Comparison of ENCODE assay signal across 19 cellular contexts in genomic region chrX:74246524-74246923, GRCh38.
DNase-seq lines count a peak whose midpoint lies in the region; ATAC-seq and TF ChIP-seq lines count a peak whose summit lies in the region.
"Had no signal": no experiment of that assay in that cellular context is flagged by ENCODE, and none has a peak within 500 bp of the region (broad histone marks: within the 10 kb centered on the region; RNA-seq: fewer than 3 reads in every experiment).

No MANE protein-coding gene starts in this region.

- H3K27me3 Mint-ChIP-seq in stimulated activated naive CD8-positive, alpha-beta T cell treated with anti-CD3 and anti-CD28 coated beads, Interleukin-15, amount 100 ng/mL, for 72 hours, result no peaks in the 10 kb centered on the region
- H3K27me3 Mint-ChIP-seq: activated B cell treated with CpG ODN at 0.5 μM for 24 hours had no signal

- H3K9me3 ChIP-seq in WERI-Rb-1 (ENCODE audit: severe bottlenecking), result no peaks in the 10 kb centered on the region
- H3K9me3 ChIP-seq: Caco-2, HAP-1, transverse colon had no signal

- H3K4me3 ChIP-seq in fibroblast of mammary gland (ENCODE audit: control insufficient read depth, low read depth, low read length) (no peak overlapping the region), WERI-Rb-1 (ENCODE audit: low read depth, low read length) (no peak overlapping the region)
- H3K4me3 ChIP-seq: HAP-1, hepatocyte, transverse colon had no signal

- no peak overlapping the region for H3K27ac ChIP-seq in WERI-Rb-1
- H3K27ac ChIP-seq: hepatocyte, transverse colon had no signal

- H3K36me3 ChIP-seq in WERI-Rb-1, result no peaks in the 10 kb centered on the region
- H3K36me3 ChIP-seq: transverse colon had no signal

- H3K4me1 Mint-ChIP-seq in stimulated activated naive CD8-positive, alpha-beta T cell treated with anti-CD3 and anti-CD28 coated beads, Interleukin-15, amount 100 ng/mL, for 72 hours, result no peaks in the 10 kb centered on the region
- H3K4me1 Mint-ChIP-seq: activated B cell treated with CpG ODN at 0.5 μM for 24 hours had no signal

- no peak for DNase-seq in stimulated activated naive CD8-positive, alpha-beta T cell treated with anti-CD3 and anti-CD28 coated beads, Interleukin-15, amount 100 ng/mL, for 72 hours
- DNase-seq in stimulated activated naive CD8-positive, alpha-beta T cell treated with anti-CD3 and anti-CD28 coated beads, Interleukin-15, Interleukin-2, amounts not matched to agents 100 U/mL and 50 U/mL, for 24 hours, result no peak
- DNase-seq in RKO (ENCODE audit: low spot score) (peak; percentile 70), fibroblast of mammary gland (ENCODE audit: low read depth) (peak; percentile 44), WERI-Rb-1 (no peak), GOT3 (lab: John Stamatoyannopoulos, UW) (no peak), amygdala (lab: John Stamatoyannopoulos, UW) (no peak)
- DNase-seq: activated B cell treated with CpG ODN at 0.5 μM for 24 hours; activated effector memory CD4-positive, alpha-beta T cell treated with Interleukin-2 at 50 U/mL for 16 hours; Caco-2; cortex of kidney; left cardiac atrium; NCI-H1694; NCI-H524 treated with DMSO at 0.1 percent for 48 hours; nucleus accumbens; transverse colon had no signal

- peak overlapping the region; percentile 54 to 86 for H3K27ac Mint-ChIP-seq in stimulated activated naive CD8-positive, alpha-beta T cell treated with anti-CD3 and anti-CD28 coated beads, Interleukin-15, amount 100 ng/mL, for 72 hours
- H3K27ac Mint-ChIP-seq: activated B cell treated with CpG ODN at 0.5 μM for 24 hours had no signal

- peaks cover 10% of the 10 kb centered on the region for H3K27me3 ChIP-seq in WERI-Rb-1 (ENCODE audit: insufficient read depth, low read depth, severe bottlenecking)
- H3K27me3 ChIP-seq: hepatocyte, transverse colon had no signal

- no peaks in the 10 kb centered on the region for H3K9me3 Mint-ChIP-seq in stimulated activated naive CD8-positive, alpha-beta T cell treated with anti-CD3 and anti-CD28 coated beads, Interleukin-15, amount 100 ng/mL, for 72 hours
- H3K9me3 Mint-ChIP-seq: activated B cell treated with CpG ODN at 0.5 μM for 24 hours had no signal

- ATAC-seq in stimulated activated naive CD8-positive, alpha-beta T cell treated with anti-CD3 and anti-CD28 coated beads, Interleukin-15, amount 100 ng/mL, for 72 hours, result peak; percentile 58
- ATAC-seq in stimulated activated naive CD8-positive, alpha-beta T cell treated with anti-CD3 and anti-CD28 coated beads, Interleukin-15, Interleukin-2, amounts not matched to agents 100 U/mL and 50 U/mL, for 24 hours, result no peak
- ATAC-seq in HG03460 (IDR thresholded peaks at IDR 0.05; ENCODE audit: unreplicated experiment), result no peak
- ATAC-seq: left cardiac atrium had no signal

- no peak for TF ChIP-seq CTCF in fibroblast of mammary gland (conservative IDR thresholded peaks at IDR 0.05; ENCODE audit: control insufficient read depth, insufficient read depth, low read depth, low read length)
- TF ChIP-seq CTCF in WERI-Rb-1 (IDR thresholded peaks at IDR 0.05; ENCODE audit: low read depth, low read length), result no peak

- no peak overlapping the region for H3K4me3 Mint-ChIP-seq in stimulated activated naive CD8-positive, alpha-beta T cell treated with anti-CD3 and anti-CD28 coated beads, Interleukin-15, amount 100 ng/mL, for 72 hours
- H3K4me3 Mint-ChIP-seq: activated B cell treated with CpG ODN at 0.5 μM for 24 hours had no signal

Comparison
In these comparisons a context has a peak if more than half of its experiments do, and no peak if none do; other contexts are left out.
1. DNase-seq: peak in RKO (single experiment) and fibroblast of mammary gland (single experiment); none in stimulated activated naive CD8-positive, alpha-beta T cell treated with anti-CD3 and anti-CD28 coated beads, Interleukin-15, amount 100 ng/mL, for 72 hours (0 of 2), stimulated activated naive CD8-positive, alpha-beta T cell treated with anti-CD3 and anti-CD28 coated beads, Interleukin-15, Interleukin-2, amounts not matched to agents 100 U/mL and 50 U/mL, for 24 hours (single experiment), WERI-Rb-1 (single experiment), GOT3 (single experiment) and amygdala (0 of 56).